Comparison of ENCODE assay signal across 9 cellular contexts in genomic region chr12:4267904-4268548, GRCh38. TPM values are rescaled to one million over a fixed set of nuclear protein-coding genes. Genes with fewer than 3 reads are reported as not detected.
DNase-seq lines count a peak whose midpoint lies in the region; ATAC-seq and TF ChIP-seq lines count a peak whose summit lies in the region.
"Had no signal": no experiment of that assay in that cellular context is flagged by ENCODE, and none has a peak within 500 bp of the region (broad histone marks: within the 10 kb centered on the region; RNA-seq: fewer than 3 reads in every experiment).

No MANE protein-coding gene starts in this region.

- ATAC-seq in heart left ventricle (no peak), left ventricle myocardium superior (no peak), aorta (ENCODE audit: low FRiP score) (no peak), SK-N-SH treated with all-trans-retinoic acid at 6 μM for 48 hours (no peak)

- H2BK5ac ChIP-seq in mesenchymal stem cell (ENCODE audit: low read depth, low read length, poor library complexity, severe bottlenecking), result no peak overlapping the region

- TF ChIP-seq EP300 in transverse colon (IDR thresholded peaks at IDR 0.05; ENCODE audit: low read depth), result no peak

- no peak overlapping the region for H2BK15ac ChIP-seq in mesenchymal stem cell (ENCODE audit: low read depth, poor library complexity, severe bottlenecking)

- H3K4me1 Mint-ChIP-seq in activated naive CD8-positive, alpha-beta T cell (ENCODE audit: low read depth), result peaks cover 26% of the 10 kb centered on the region

- no peak overlapping the region for H4K8ac ChIP-seq in mesenchymal stem cell (ENCODE audit: low read length)

- peaks cover 3% of the 10 kb centered on the region for H3K79me1 ChIP-seq in mesenchymal stem cell (replicated peaks; ENCODE audit: low read length, poor library complexity, severe bottlenecking)

- H3K36me3 ChIP-seq in heart left ventricle (no peaks in the 10 kb centered on the region), mesenchymal stem cell (ENCODE audit: control insufficient read depth in 1 of 2, insufficient read depth in 2 of 2, low read depth in 1 of 2, low read length in 2 of 2) (no peaks in the 10 kb centered on the region), transverse colon (no peaks in the 10 kb centered on the region), aorta (ENCODE audit: control insufficient read depth in 1 of 2, insufficient read depth in 2 of 2, low read length in 1 of 2) (no peaks in the 10 kb centered on the region)

- no peak overlapping the region for H4K91ac ChIP-seq in mesenchymal stem cell (ENCODE audit: low read length)

- H3K18ac ChIP-seq in mesenchymal stem cell (ENCODE audit: low read depth in 1 of 2, low read length in 2 of 2), result no peak overlapping the region

- no peak overlapping the region for H2BK120ac ChIP-seq in mesenchymal stem cell (ENCODE audit: low read depth, low read length)

- TF ChIP-seq POLR2A in heart left ventricle (IDR thresholded peaks at IDR 0.05) (no peak), transverse colon (IDR thresholded peaks at IDR 0.05) (no peak)

- H3K4me3 ChIP-seq in heart left ventricle (peak overlapping the region in 9 of 12 donors; percentile 68 to 96 (median 90)), mesenchymal stem cell (ENCODE audit: insufficient read depth in 1 of 2, low read depth in 1 of 2, low read length in 2 of 2) (peak overlapping the region in 1 of 2 experiments; percentile 74), transverse colon (peak overlapping the region in 1 of 4 donors; percentile 71), aorta (ENCODE audit: low read length in 2 of 2) (no peak overlapping the region)

- H3K4me2 ChIP-seq in mesenchymal stem cell (ENCODE audit: low read length, poor library complexity, severe bottlenecking), result no peak overlapping the region

- no peaks in the 10 kb centered on the region for H3K36me3 Mint-ChIP-seq in activated naive CD8-positive, alpha-beta T cell

- H3K4ac ChIP-seq in mesenchymal stem cell (ENCODE audit: low read depth in 1 of 2, low read length in 2 of 2), result no peak overlapping the region

- H3K4me1 ChIP-seq in heart left ventricle (peaks cover 0 to 44% (median 30%) of the 10 kb centered on the region in 12 donors), mesenchymal stem cell (ENCODE audit: control insufficient read depth, insufficient read depth, low read depth, low read length) (peaks cover 27% of the 10 kb centered on the region), transverse colon (peaks cover 4 to 35% (median 30%) of the 10 kb centered on the region in 4 donors), aorta (ENCODE audit: control insufficient read depth in 1 of 2, insufficient read depth in 2 of 2, low read length in 2 of 2) (peaks cover 0 to 2% of the 10 kb centered on the region in 2 donors)

- H2AK5ac ChIP-seq in mesenchymal stem cell (ENCODE audit: low read length, severe bottlenecking), result no peak overlapping the region

- H3K14ac ChIP-seq in mesenchymal stem cell (ENCODE audit: low read length in 2 of 2), result no peak overlapping the region

- DNase-seq in heart left ventricle (no peak), left ventricle myocardium superior (no peak), mesenchymal stem cell (peak; percentile 32), transverse colon (no peak), SHP77 treated with DMSO at 0.1 percent for 48 hours (lab: John Stamatoyannopoulos, UW) (no peak), aorta (no peak)
- DNase-seq: stimulated activated CD4-positive, alpha-beta T cell treated with anti-CD3 and anti-CD28 coated beads, Interleukin-1b, Interleukin-23, amount 100 ng/mL, for 48 hours had no signal

- no peak overlapping the region for H2BK12ac ChIP-seq in mesenchymal stem cell (ENCODE audit: low read length in 2 of 2)

- H2AFZ ChIP-seq in mesenchymal stem cell (ENCODE audit: low read depth, low read length), result no peak overlapping the region

- 39 to 68% (median 47%) methylated on average over 1 of the region's 1 CpG for WGBS in heart left ventricle, 4 donors
- WGBS in mesenchymal stem cell, result no CpG with 5 or more reads among the region's 1 CpG
- whole genome bisulfite sequencing in transverse colon (ENCODE audit: low coverage in 1 of 2), 2 donors, result 20 to 42% methylated on average over 1 of the region's 1 CpG
- 15 to 21% methylated on average over 1 of the region's 1 CpG for WGBS in aorta, 2 donors

- H3K23ac ChIP-seq in mesenchymal stem cell (ENCODE audit: low read length in 2 of 2), result no peak overlapping the region

- in situ Hi-C loops in transverse colon (cut with MboI; ENCODE audit: low pct_ligation_motif_present in 1 of 4, low pct_unique_long_range_greater_than_20kb in 1 of 4, low sequenced_read_pairs in 3 of 4), result no loop called here

- H3K4me3 Mint-ChIP-seq in activated naive CD8-positive, alpha-beta T cell, result peak overlapping the region; percentile 95

- intact Hi-C loops in heart left ventricle (cut with DNase I) (no loop called here), left ventricle myocardium superior (cut with micrococcal nuclease) (loop anchor here (10.0 kb wide), 1 partner anchor 153 kb away; no protein-coding TSS in a partner anchor), transverse colon (cut with DNase I; ENCODE audit: low total_unique reads) (no loop called here), aorta (cut with DNase I) (no loop called here)

- H3K9ac ChIP-seq in mesenchymal stem cell (ENCODE audit: low read length), result peak overlapping the region; percentile 78

- H3K9me3 ChIP-seq in heart left ventricle (no peaks in the 10 kb centered on the region), mesenchymal stem cell (ENCODE audit: control insufficient read depth, low read length) (no peaks in the 10 kb centered on the region), transverse colon (no peaks in the 10 kb centered on the region), aorta (ENCODE audit: control insufficient read depth, low read length) (no peaks in the 10 kb centered on the region)

- TF ChIP-seq CTCF in heart left ventricle (IDR thresholded peaks at IDR 0.05), result no peak
- no peak for TF ChIP-seq CTCF in transverse colon (IDR thresholded peaks at IDR 0.05)

- no peaks in the 10 kb centered on the region for H3K9me3 Mint-ChIP-seq in activated naive CD8-positive, alpha-beta T cell (ENCODE audit: low read depth)

- H3K27me3 ChIP-seq in heart left ventricle, result peaks cover 0 to 23% (median 6%) of the 10 kb centered on the region in 9 donors
- H3K27me3 ChIP-seq in mesenchymal stem cell (ENCODE audit: control insufficient read depth in 1 of 2, insufficient read depth in 1 of 2, low read length in 2 of 2), result peaks cover 59 to 90% of the 10 kb centered on the region in 2 experiments
- H3K27me3 ChIP-seq in transverse colon, result peaks cover 8% of the 10 kb centered on the region
- H3K27me3 ChIP-seq in aorta (ENCODE audit: control insufficient read depth in 1 of 2, insufficient read depth in 2 of 2, low read length in 1 of 2), result no peaks in the 10 kb centered on the region

- no peaks in the 10 kb centered on the region for H3K27me3 Mint-ChIP-seq in activated naive CD8-positive, alpha-beta T cell

- H3K27ac ChIP-seq in heart left ventricle (peak overlapping the region in 6 of 12 donors; percentile 84 to 98 (median 94)), mesenchymal stem cell (ENCODE audit: low read length, poor library complexity, severe bottlenecking) (no peak overlapping the region), transverse colon (peak overlapping the region; percentile 92 to 97 (median 95)), aorta (ENCODE audit: low read depth in 1 of 2, low read length in 2 of 2) (no peak overlapping the region)

- H3K27ac Mint-ChIP-seq in activated naive CD8-positive, alpha-beta T cell, result peak overlapping the region; percentile 99

TF ChIP-seq in SK-N-SH treated with all-trans-retinoic acid at 6 μM for 48 hours, 23 proteins besides CTCF, POLR2A, EP300 and RAD21 (continues in another document):
- TF ChIP-seq ZC3H10 (CRISPR knock-in tag; IDR thresholded peaks at IDR 0.05) (no peak), ZNF8 (CRISPR knock-in tag; IDR thresholded peaks at IDR 0.05) (no peak), CREB5 (CRISPR knock-in tag; IDR thresholded peaks at IDR 0.05; ENCODE audit: low read depth) (no peak), GLIS3 (CRISPR knock-in tag; IDR thresholded peaks at IDR 0.05) (no peak), ESRRG (CRISPR knock-in tag; IDR thresholded peaks at IDR 0.05) (no peak), ZNF70 (CRISPR knock-in tag; IDR thresholded peaks at IDR 0.05) (no peak)

RNA-seq across cellular contexts. Expression of gene CCND2, which starts 5.5 kb away (rescaled TPM):
- total RNA-seq in heart left ventricle (100 to 1,000 TPM; 157 to 620 (median 219) TPM), left ventricle myocardium superior (281 TPM), transverse colon (100 to 1,000 TPM in 1 of 4 donors, 10 to 100 TPM in 3; 32.9 to 132 (median 58.8) TPM), aorta (100 to 1,000 TPM; 135 to 170 TPM)
- polyA plus RNA-seq in heart left ventricle (10 to 100 TPM; 48.0 to 49.4 TPM), aorta (10 to 100 TPM; 17.1 to 18.9 TPM)
- 42.1 TPM for polyA plus RNA-seq in mesenchymal stem cell (2013, experiment 1 of 2)
- 38.2 TPM for polyA plus RNA-seq in mesenchymal stem cell (2013, experiment 2 of 2)

RNA-seq across cellular contexts. Expression of gene TIGAR, which starts 53.0 kb away (rescaled TPM):
- 10 to 100 TPM in 6 of 9 donors, 1 to 10 TPM in 3; 6.4 to 16.4 (median 14.0) TPM for total RNA-seq in heart left ventricle
- 10 to 100 TPM in 1 of 2 donors, 1 to 10 TPM in 1; 3.6 to 10.2 TPM for polyA plus RNA-seq in heart left ventricle
- 14.4 TPM for total RNA-seq in left ventricle myocardium superior
- polyA plus RNA-seq in mesenchymal stem cell (2013, experiment 1 of 2), result 24.2 TPM
- polyA plus RNA-seq in mesenchymal stem cell (2013, experiment 2 of 2), result 25.9 TPM
- total RNA-seq in transverse colon, result 10 to 100 TPM in 1 of 4 donors, 1 to 10 TPM in 3; 2.6 to 26.6 (median 4.4) TPM
- 10 to 100 TPM in 1 of 2 donors, 1 to 10 TPM in 1; 7.2 to 10.5 TPM for total RNA-seq in aorta
- polyA plus RNA-seq in aorta, result 1 to 10 TPM; 2.9 to 4.6 TPM

Comparison
In these comparisons a context has a peak if more than half of its experiments do, and no peak if none do; other contexts are left out.
1. H3K27ac ChIP-seq: peak in transverse colon (4 of 4); none in mesenchymal stem cell (single experiment) and aorta (0 of 2).
2. H3K4me3 ChIP-seq: peak in heart left ventricle (9 of 12); none in aorta (0 of 2).